1 cellular context compared by ENCODE assay signal in genomic region chr16:84184775-84185174, GRCh38.
TF ChIP-seq lines count a peak whose summit lies in the region.

No MANE protein-coding gene starts in this region.

TF ChIP-seq in liver, 16 proteins besides CTCF, POLR2A, EP300 and RAD21 (continued from another document):
- TF ChIP-seq NR2F2 (IDR thresholded peaks at IDR 0.05) = peak; percentile 89
- TF ChIP-seq EGR1 (IDR thresholded peaks at IDR 0.05; ENCODE audit: low read depth in 2 of 2) = no peak
